22 cellular contexts compared by ENCODE assay signal in the genomic region with DNA sequence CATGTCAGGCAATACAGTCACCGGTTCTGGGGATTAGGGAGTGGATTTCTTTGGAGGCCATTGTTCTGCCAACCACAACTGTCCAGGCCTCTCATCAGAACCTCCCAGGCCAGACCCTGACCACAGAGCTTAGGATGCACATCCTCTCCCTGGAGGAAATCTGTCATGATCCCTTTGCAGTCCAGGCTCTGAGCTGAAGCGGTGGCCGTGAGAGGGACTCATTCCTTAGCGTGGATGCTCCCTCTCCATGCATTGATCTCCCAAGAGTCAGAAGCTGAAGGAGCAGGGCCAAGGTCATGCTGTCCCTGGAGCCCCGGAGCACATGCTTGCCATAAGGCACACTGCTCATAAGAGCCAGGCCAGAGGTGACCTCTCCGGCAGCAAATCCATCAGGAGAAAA.
"Had no signal": no experiment of that assay in that cellular context is flagged by ENCODE, and none has a peak within 500 bp of the region (broad histone marks: within the 10 kb centered on the region; RNA-seq: fewer than 3 reads in every experiment).

No MANE protein-coding gene starts in this region.

- DNase-seq: activated CD4-positive, alpha-beta T cell treated with anti-CD3 and anti-CD28 coated beads for 4 hours; activated CD4-positive, alpha-beta T cell treated with anti-CD3 and anti-CD28 coated beads, Interleukin-2, amount 50 U/mL, for 4 hours; activated gamma-delta T cell treated with Interleukin-2 at 50 U/mL for 16 hours; activated naive CD8-positive, alpha-beta T cell treated with anti-CD3 and anti-CD28 coated beads, Interleukin-2, amount 50 U/mL, for 24 hours; activated T-cell treated with anti-CD3 and anti-CD28 coated beads, Interleukin-2, amount 50 U/mL, for 1 hour; amygdala; caudate nucleus; glutamatergic neuron; mammary epithelial cell; midbrain; natural killer cell; stimulated activated CD4-positive, alpha-beta T cell treated with anti-CD3 and anti-CD28 coated beads, Interleukin-2, amount 100 ng/mL, for 48 hours; stimulated activated naive CD8-positive, alpha-beta T cell treated with anti-CD3 and anti-CD28 coated beads, Interleukin-15, amount 100 ng/mL, for 72 hours; T-helper 9 cell had no signal

- ATAC-seq: activated naive CD8-positive, alpha-beta T cell treated with anti-CD3 and anti-CD28 coated beads, Interleukin-2, amount 50 U/mL, for 24 hours; natural killer cell; stimulated activated memory B cell treated with anti-CD40 and anti-IgM and Interleukin-4, amounts not matched to agents 10 μg/mL and 1 μg/mL and 100 μg/mL, for 72 hours; stimulated activated naive CD8-positive, alpha-beta T cell treated with anti-CD3 and anti-CD28 coated beads, Interleukin-15, amount 100 ng/mL, for 72 hours had no signal

- H3K27ac Mint-ChIP-seq: activated naive CD4-positive, alpha-beta T cell treated with anti-CD3 and anti-CD28 coated beads, Interleukin-2, amount 50 U/mL, for 24 hours; activated naive CD8-positive, alpha-beta T cell treated with anti-CD3 and anti-CD28 coated beads, Interleukin-2, amount 50 U/mL, for 24 hours; natural killer cell; stimulated activated memory B cell treated with anti-CD40 and anti-IgM and Interleukin-4, amounts not matched to agents 10 μg/mL and 1 μg/mL and 100 μg/mL, for 72 hours; stimulated activated naive CD8-positive, alpha-beta T cell treated with anti-CD3 and anti-CD28 coated beads, Interleukin-15, amount 100 ng/mL, for 72 hours; T-helper 1 cell treated with Interleukin-12 subunit alpha and Interleukin-12 subunit beta and Interleukin-4 antibody, amounts not matched to agents 30 μg/mL and 1 μg/mL, for 36 hours had no signal

- H3K9me3 Mint-ChIP-seq: activated naive CD4-positive, alpha-beta T cell treated with anti-CD3 and anti-CD28 coated beads, Interleukin-2, amount 50 U/mL, for 24 hours; activated naive CD8-positive, alpha-beta T cell treated with anti-CD3 and anti-CD28 coated beads, Interleukin-2, amount 50 U/mL, for 24 hours; natural killer cell; stimulated activated memory B cell treated with anti-CD40 and anti-IgM and Interleukin-4, amounts not matched to agents 10 μg/mL and 1 μg/mL and 100 μg/mL, for 72 hours; stimulated activated naive CD8-positive, alpha-beta T cell treated with anti-CD3 and anti-CD28 coated beads, Interleukin-15, amount 100 ng/mL, for 72 hours; T-helper 1 cell treated with Interleukin-12 subunit alpha and Interleukin-12 subunit beta and Interleukin-4 antibody, amounts not matched to agents 30 μg/mL and 1 μg/mL, for 36 hours had no signal

- H3K27ac ChIP-seq: esophagus muscularis mucosa, foreskin keratinocyte, suprapubic skin, tibial artery, VCaP had no signal

- H3K27me3 ChIP-seq: foreskin keratinocyte, suprapubic skin, tibial artery had no signal

- H3K4me3 ChIP-seq: esophagus muscularis mucosa, suprapubic skin, tibial artery had no signal

- H3K9me3 ChIP-seq: esophagus muscularis mucosa, suprapubic skin, tibial artery had no signal

- H3K4me3 Mint-ChIP-seq: activated naive CD4-positive, alpha-beta T cell treated with anti-CD3 and anti-CD28 coated beads, Interleukin-2, amount 50 U/mL, for 24 hours; activated naive CD8-positive, alpha-beta T cell treated with anti-CD3 and anti-CD28 coated beads, Interleukin-2, amount 50 U/mL, for 24 hours; natural killer cell; stimulated activated memory B cell treated with anti-CD40 and anti-IgM and Interleukin-4, amounts not matched to agents 10 μg/mL and 1 μg/mL and 100 μg/mL, for 72 hours; stimulated activated naive CD8-positive, alpha-beta T cell treated with anti-CD3 and anti-CD28 coated beads, Interleukin-15, amount 100 ng/mL, for 72 hours; T-helper 1 cell treated with Interleukin-12 subunit alpha and Interleukin-12 subunit beta and Interleukin-4 antibody, amounts not matched to agents 30 μg/mL and 1 μg/mL, for 36 hours had no signal

- H3K36me3 ChIP-seq: esophagus muscularis mucosa, suprapubic skin, tibial artery had no signal

- H3K36me3 Mint-ChIP-seq: activated naive CD4-positive, alpha-beta T cell treated with anti-CD3 and anti-CD28 coated beads, Interleukin-2, amount 50 U/mL, for 24 hours; natural killer cell; stimulated activated memory B cell treated with anti-CD40 and anti-IgM and Interleukin-4, amounts not matched to agents 10 μg/mL and 1 μg/mL and 100 μg/mL, for 72 hours had no signal
